In genomic region chr20:13262701-13263335, GRCh38 we compare ENCODE assay signal across 15 cellular contexts. TPM values are rescaled to one million over a fixed set of nuclear protein-coding genes. Genes with fewer than 3 reads are reported as not detected.
DNase-seq lines count a peak whose midpoint lies in the region; ATAC-seq and TF ChIP-seq lines count a peak whose summit lies in the region.
"Had no signal": no experiment of that assay in that cellular context is flagged by ENCODE, and none has a peak within 500 bp of the region (broad histone marks: within the 10 kb centered on the region; RNA-seq: fewer than 3 reads in every experiment).

No MANE protein-coding gene starts in this region.

- 50 to 63% methylated on average over 9 of the region's 9 CpGs for WGBS in tibial nerve, 2 donors

- H3K27ac Mint-ChIP-seq in nephron progenitor cell: peak overlapping the region; percentile 56
- no peak overlapping the region for H3K27ac Mint-ChIP-seq in activated CD8-positive, alpha-beta T cell treated with anti-CD3 and anti-CD28 coated beads, Interleukin-2, amount 10 ng/mL, durations not matched to agents 7 days and 5 days
- H3K27ac Mint-ChIP-seq: activated B cell treated with CpG ODN at 0.5 μM for 24 hours had no signal

- no peak for ATAC-seq in activated CD8-positive, alpha-beta T cell treated with anti-CD3 and anti-CD28 coated beads, Interleukin-2, amount 10 ng/mL, durations not matched to agents 7 days and 5 days

- H3K36me3 Mint-ChIP-seq in nephron progenitor cell (ENCODE audit: low read depth): no peaks in the 10 kb centered on the region
- no peaks in the 10 kb centered on the region for H3K36me3 Mint-ChIP-seq in activated CD8-positive, alpha-beta T cell treated with anti-CD3 and anti-CD28 coated beads, Interleukin-2, amount 10 ng/mL, durations not matched to agents 7 days and 5 days (ENCODE audit: low read depth)
- H3K36me3 Mint-ChIP-seq: CD4-positive, CD25-positive, alpha-beta regulatory T cell had no signal

- H3K9me3 ChIP-seq in tibial nerve: no peaks in the 10 kb centered on the region
- H3K9me3 ChIP-seq: colonic mucosa, transverse colon had no signal

- DNase-seq in NCI-H2029 (lab: John Stamatoyannopoulos, UW): peak; percentile 38
- no peak for DNase-seq in NCI-H2029 treated with DMSO at 0.1 percent for 48 hours (lab: John Stamatoyannopoulos, UW)
- peak; percentile 39 for DNase-seq in HT1080 (ENCODE audit: low read depth)
- peak; percentile 11 for DNase-seq in T1000 (lab: John Stamatoyannopoulos, UW)
- DNase-seq in nephron progenitor cell: peak; percentile 5
- no peak for DNase-seq in tibial nerve (ENCODE audit: low spot score in 2 of 2)
- DNase-seq in activated CD8-positive, alpha-beta T cell treated with anti-CD3 and anti-CD28 coated beads, Interleukin-2, amount 10 ng/mL, durations not matched to agents 7 days and 5 days: no peak
- DNase-seq in hepatic stellate cell (ENCODE audit: low spot score): no peak
- DNase-seq: activated B cell treated with CpG ODN at 0.5 μM for 24 hours, occipital lobe had no signal

- no peak overlapping the region for H3K4me3 ChIP-seq in tibial nerve
- H3K4me3 ChIP-seq: colonic mucosa, transverse colon had no signal

- POLR2A ChIA-PET in activated CD8-positive, alpha-beta T cell treated with anti-CD3 and anti-CD28 coated beads, Interleukin-2, amount 10 ng/mL, durations not matched to agents 7 days and 5 days (lab: Charles Lee): no interaction called here

- peaks cover 80% of the 10 kb centered on the region for H3K4me1 Mint-ChIP-seq in nephron progenitor cell
- peaks cover 11% of the 10 kb centered on the region for H3K4me1 Mint-ChIP-seq in activated CD8-positive, alpha-beta T cell treated with anti-CD3 and anti-CD28 coated beads, Interleukin-2, amount 10 ng/mL, durations not matched to agents 7 days and 5 days (ENCODE audit: low read depth)
- H3K4me1 Mint-ChIP-seq: activated B cell treated with CpG ODN at 0.5 μM for 24 hours had no signal

- TF ChIP-seq POLR2A in tibial nerve (IDR thresholded peaks at IDR 0.05): no peak

- TF ChIP-seq CTCF in nephron progenitor cell (IDR thresholded peaks at IDR 0.05) (no peak), tibial nerve (IDR thresholded peaks at IDR 0.05) (no peak)

- no peaks in the 10 kb centered on the region for H3K27me3 ChIP-seq in tibial nerve
- H3K27me3 ChIP-seq: colonic mucosa, transverse colon had no signal

- no peaks in the 10 kb centered on the region for H3K27me3 Mint-ChIP-seq in nephron progenitor cell (ENCODE audit: low read depth, poor library complexity)
- H3K27me3 Mint-ChIP-seq in activated CD8-positive, alpha-beta T cell treated with anti-CD3 and anti-CD28 coated beads, Interleukin-2, amount 10 ng/mL, durations not matched to agents 7 days and 5 days (ENCODE audit: low read depth): peaks cover 2% of the 10 kb centered on the region
- H3K27me3 Mint-ChIP-seq: CD4-positive, CD25-positive, alpha-beta regulatory T cell had no signal

- H3K36me3 ChIP-seq in tibial nerve: no peaks in the 10 kb centered on the region
- H3K36me3 ChIP-seq: colonic mucosa, transverse colon had no signal

- no peak overlapping the region for H3K27ac ChIP-seq in tibial nerve
- H3K27ac ChIP-seq: colonic mucosa, epithelial cell of prostate, transverse colon had no signal

- no peak for TF ChIP-seq EP300 in tibial nerve (IDR thresholded peaks at IDR 0.05)

- H3K9me3 Mint-ChIP-seq in nephron progenitor cell: no peaks in the 10 kb centered on the region
- H3K9me3 Mint-ChIP-seq in activated CD8-positive, alpha-beta T cell treated with anti-CD3 and anti-CD28 coated beads, Interleukin-2, amount 10 ng/mL, durations not matched to agents 7 days and 5 days (ENCODE audit: insufficient read depth): no peaks in the 10 kb centered on the region
- H3K9me3 Mint-ChIP-seq: activated B cell treated with CpG ODN at 0.5 μM for 24 hours; CD4-positive, CD25-positive, alpha-beta regulatory T cell had no signal

- CTCF ChIA-PET in activated CD8-positive, alpha-beta T cell treated with anti-CD3 and anti-CD28 coated beads, Interleukin-2, amount 10 ng/mL, durations not matched to agents 7 days and 5 days (lab: Charles Lee): interaction anchor here (0.7 to 3.7 kb wide), 21 partner anchors 8 to 284 kb away, joined by 3 to 19 read pairs (median 4); partner anchors contain the start of gene ISM1

- no peaks in the 10 kb centered on the region for H3K4me1 ChIP-seq in tibial nerve
- H3K4me1 ChIP-seq: colonic mucosa had no signal

- no peak overlapping the region for H3K4me3 Mint-ChIP-seq in nephron progenitor cell
- H3K4me3 Mint-ChIP-seq in activated CD8-positive, alpha-beta T cell treated with anti-CD3 and anti-CD28 coated beads, Interleukin-2, amount 10 ng/mL, durations not matched to agents 7 days and 5 days: no peak overlapping the region
- H3K4me3 Mint-ChIP-seq: activated B cell treated with CpG ODN at 0.5 μM for 24 hours; CD4-positive, CD25-positive, alpha-beta regulatory T cell had no signal

RNA-seq across cellular contexts. Expression of gene ISM1, which starts 41.7 kb away (rescaled TPM):
- 1.0 and 2.6 TPM in 2 replicates for total RNA-seq in HT1080 (2014; rRNA removed; shearing (Covaris generic))
- polyA plus RNA-seq in HT1080 (2015; cell fraction: cytosol; rRNA removed): 1.5 and 2.2 TPM in 2 replicates
- 1.5 and 1.6 TPM in 2 replicates for polyA plus RNA-seq in HT1080 (2015; cell fraction: nucleus; rRNA removed)
- total RNA-seq in tibial nerve: 10 to 100 TPM; 19.3 to 47.3 (median 24.7) TPM
- total RNA-seq in activated CD8-positive, alpha-beta T cell treated with anti-CD3 and anti-CD28 coated beads, Interleukin-2, amount 10 ng/mL, durations not matched to agents 7 days and 5 days: 1 to 10 TPM; 2.9 to 3.7 TPM
- total RNA-seq: activated B cell treated with CpG ODN at 0.5 μM for 24 hours, H7 had no signal

Comparison
In these comparisons a context has a peak if more than half of its experiments do, and no peak if none do; other contexts are left out.
1. DNase-seq: peak in NCI-H2029 (single experiment), HT1080 (single experiment), T1000 (single experiment) and nephron progenitor cell (single experiment); none in NCI-H2029 treated with DMSO at 0.1 percent for 48 hours (single experiment), tibial nerve (0 of 2), activated CD8-positive, alpha-beta T cell treated with anti-CD3 and anti-CD28 coated beads, Interleukin-2, amount 10 ng/mL, durations not matched to agents 7 days and 5 days (single experiment) and hepatic stellate cell (single experiment).